In genomic region chr2:203656522-203657287, GRCh38 we compare ENCODE assay signal across 9 cellular contexts. TPM values are rescaled to one million over a fixed set of nuclear protein-coding genes. Genes with fewer than 3 reads are reported as not detected.
DNase-seq lines count a peak whose midpoint lies in the region; ATAC-seq, FAIRE-seq and TF ChIP-seq lines count a peak whose summit lies in the region.
"Had no signal": no experiment of that assay in that cellular context is flagged by ENCODE, and none has a peak within 500 bp of the region (broad histone marks: within the 10 kb centered on the region; RNA-seq: fewer than 3 reads in every experiment).

No MANE protein-coding gene starts in this region.

- CTCF ChIA-PET in OCI-LY7 (lab: Charles Lee; ENCODE audit: unreplicated experiment) = interaction anchor here (0.5 to 1.1 kb wide), 2 partner anchors 101 to 159 kb away, joined by 3 read pairs; no protein-coding TSS in a partner anchor

- H3K27me3 ChIP-seq in foreskin keratinocyte = no peaks in the 10 kb centered on the region
- no peaks in the 10 kb centered on the region for H3K27me3 ChIP-seq in BE2C

- H3K36me3 ChIP-seq in OCI-LY7 (ENCODE audit: insufficient read depth, low read length) = no peaks in the 10 kb centered on the region
- no peaks in the 10 kb centered on the region for H3K36me3 ChIP-seq in BE2C

- POLR2A ChIA-PET in OCI-LY7 (lab: Charles Lee) = interaction anchor here (0.6 to 1.3 kb wide), 6 partner anchors 19 to 166 kb away, joined by 3 to 6 read pairs (median 3); no protein-coding TSS in a partner anchor

- peak; percentile 42 for FAIRE-seq in GM12892 (lab: Jason Lieb, UNC)
- FAIRE-seq: GM18507 had no signal

- TF ChIP-seq POLR2A in GM12892 (IDR thresholded peaks at IDR 0.05; ENCODE audit: low read depth, low read length) = no peak

- H3K4me2 ChIP-seq in OCI-LY7 (ENCODE audit: low read length) = peak overlapping the region; percentile 42

- H3K4me1 ChIP-seq in OCI-LY7 (ENCODE audit: insufficient read depth, low read length, poor library complexity, severe bottlenecking) (peaks cover 72% of the 10 kb centered on the region), foreskin keratinocyte (peaks cover 3% of the 10 kb centered on the region), BE2C (peaks cover under 1% of the 10 kb centered on the region; the same call in 1 of the 2 replicates)

- H3K27ac ChIP-seq in OCI-LY7 (ENCODE audit: low read depth, low read length, poor library complexity, severe bottlenecking) = peak overlapping the region; percentile 18
- peak overlapping the region; percentile 48 for H3K27ac ChIP-seq in foreskin keratinocyte

- TF ChIP-seq CTCF in OCI-LY7 (conservative IDR thresholded peaks at IDR 0.05; ENCODE audit: low read length) (no peak), foreskin keratinocyte (conservative IDR thresholded peaks at IDR 0.05) (no peak), BE2C (IDR thresholded peaks at IDR 0.05; ENCODE audit: low read depth, low read length) (no peak)

- intact Hi-C loops in OCI-LY7 (cut with micrococcal nuclease; ENCODE audit: unreplicated experiment) = loop anchor here (5.0 to 10.0 kb wide), 2 partner anchors 332 to 419 kb away; partner anchors contain the start of genes ABI2 and CYP20A1

- no peaks in the 10 kb centered on the region for H4K20me1 ChIP-seq in OCI-LY7 (ENCODE audit: insufficient read depth, low read length)

- H3K9me3 ChIP-seq in OCI-LY7 (ENCODE audit: low read length) (no peaks in the 10 kb centered on the region), BE2C (no peaks in the 10 kb centered on the region)

- no peaks in the 10 kb centered on the region for H3K9me2 ChIP-seq in OCI-LY7 (ENCODE audit: insufficient read depth, low read length)

- H3K4me3 ChIP-seq in OCI-LY7 (ENCODE audit: low read depth, low read length, poor library complexity, severe bottlenecking) = no peak overlapping the region
- H3K4me3 ChIP-seq in BE2C (ENCODE audit: low read depth, low read length) = no peak overlapping the region

- BruUV-seq in OCI-LY7 (replicated peaks; lab: Mats Ljungman, UMichigan) = no TSS peak

- peak; percentile 86 for ATAC-seq in foreskin keratinocyte

- DNase-seq in GM12892 (ENCODE audit: insufficient read length) = no peak
- DNase-seq in OCI-LY7 (ENCODE audit: low spot score) = peak; percentile 67
- peak; percentile 85 to 91 for DNase-seq in foreskin keratinocyte
- DNase-seq in renal cortical epithelial cell (ENCODE audit: low read depth) = peak; percentile 29
- no peak for DNase-seq in hepatic stellate cell (ENCODE audit: low spot score)
- no peak for DNase-seq in BE2C
- DNase-seq in activated effector memory CD4-positive, alpha-beta T cell treated with anti-CD3 and anti-CD28 coated beads, Interleukin-2, amount 50 U/mL, for 16 hours = no peak
- DNase-seq in GM19240 (ENCODE audit: insufficient read length, low spot score) = no peak

- no peaks in the 10 kb centered on the region for H3K79me2 ChIP-seq in OCI-LY7 (ENCODE audit: insufficient read depth, low read depth, low read length)

- peak overlapping the region; percentile 88 for H2AFZ ChIP-seq in OCI-LY7 (ENCODE audit: low read length)

RNA-seq across cellular contexts. Expression of gene CD28, which starts 49.7 kb away (rescaled TPM):
- 5.8 TPM for polyA plus RNA-seq in GM12892 (2012; ENCODE audit: missing spikeins)
- total RNA-seq in OCI-LY7 (2014; rRNA removed; shearing (Covaris generic)) = 0.49 and 0.92 TPM in 2 replicates
- total RNA-seq in OCI-LY7 (2022) = 22.3 and 44.6 TPM in 2 replicates
- total RNA-seq in foreskin keratinocyte = not detected in 2 replicates
- polyA plus RNA-seq in foreskin keratinocyte = not detected in 2 replicates
- not detected in 2 replicates for total RNA-seq in renal cortical epithelial cell
- polyA plus RNA-seq in BE2C (2012; ENCODE audit: insufficient read depth, insufficient read length, low read depth) = not detected

Comparison
In these comparisons a context has a peak if more than half of its experiments do, and no peak if none do; other contexts are left out.
1. DNase-seq: peak in OCI-LY7 (single experiment), foreskin keratinocyte (2 of 2) and renal cortical epithelial cell (single experiment); none in GM12892 (single experiment), hepatic stellate cell (single experiment), BE2C (single experiment), activated effector memory CD4-positive, alpha-beta T cell treated with anti-CD3 and anti-CD28 coated beads, Interleukin-2, amount 50 U/mL, for 16 hours (single experiment) and GM19240 (single experiment).